Comparison of ENCODE assay signal across 1 cellular context in genomic region chr5:132963175-132964104, GRCh38.
TF ChIP-seq lines count a peak whose summit lies in the region.

Gene AFF4 (minus strand): TSS chr5:132963634. CDS start chr5:132937189, 26,445 bp downstream.

TF ChIP-seq in K562, 482 proteins besides CTCF, POLR2A, EP300 and RAD21 (continued from another document and continues in another):
- TF ChIP-seq ZNF407 (IDR thresholded peaks at IDR 0.05; ENCODE audit: low read depth) (no peak), DACH1 (IDR thresholded peaks at IDR 0.05; ENCODE audit: partially characterized antibody) (peak; percentile 94), ATF1 (CRISPR knock-in tag; IDR thresholded peaks at IDR 0.05) (no peak), ATF1 (tag; IDR thresholded peaks at IDR 0.05) (peak; percentile 92), RCOR1 (IDR thresholded peaks at IDR 0.05; ENCODE audit: borderline replicate concordance in 1 of 2, low read depth in 2 of 2, low read length in 2 of 2) (peak in 1 of 2 experiments; percentile 49; a peak in 1 of 4 replicates), SMARCE1 (IDR thresholded peaks at IDR 0.05) (no peak), ZNF589 (CRISPR knock-in tag; IDR thresholded peaks at IDR 0.05; ENCODE audit: low read depth) (peak; percentile 24; the same call in 1 of the 2 replicates), ZNF408 (CRISPR knock-in tag; IDR thresholded peaks at IDR 0.05; ENCODE audit: low read depth) (no peak), ZNF444 (CRISPR knock-in tag; IDR thresholded peaks at IDR 0.05) (peak; percentile 7; the same call in 1 of the 2 replicates), TEAD2 (tag; IDR thresholded peaks at IDR 0.05) (no peak), EHMT2 (IDR thresholded peaks at IDR 0.05) (no peak), FOXK1 (CRISPR knock-in tag; IDR thresholded peaks at IDR 0.05; ENCODE audit: borderline replicate concordance) (no peak), NR4A1 (CRISPR knock-in tag; IDR thresholded peaks at IDR 0.05) (0 out of 2 replicates have a peak, but pooled peaks have one; percentile 79), NR4A1 (tag; IDR thresholded peaks at IDR 0.05) (0 out of 2 replicates have a peak, but pooled peaks have one; percentile 0), NEUROD1 (IDR thresholded peaks at IDR 0.05; ENCODE audit: borderline replicate concordance, low read depth, low read length, partially characterized antibody) (peak; percentile 78), HNRNPK (IDR thresholded peaks at IDR 0.05; ENCODE audit: low read depth, low read length, poor library complexity, severe bottlenecking) (peak; percentile 97), ZBTB12 (CRISPR knock-in tag; IDR thresholded peaks at IDR 0.05) (peak; percentile 70), BACH1 (tag; IDR thresholded peaks at IDR 0.05) (no peak; the same call in 1 of the 2 replicates), NR2F6 (CRISPR knock-in tag; IDR thresholded peaks at IDR 0.05) (0 out of 2 replicates have a peak, but pooled peaks have one; percentile 3), ZNF431 (CRISPR knock-in tag; IDR thresholded peaks at IDR 0.05) (peak; percentile 69), ZNF263 (CRISPR knock-in tag; IDR thresholded peaks at IDR 0.05; ENCODE audit: borderline replicate concordance) (no peak), BDP1 (IDR thresholded peaks at IDR 0.05; ENCODE audit: insufficient read depth, insufficient read length) (no peak), DNMT1 (IDR thresholded peaks at IDR 0.05) (0 out of 2 replicates have a peak, but pooled peaks have one; percentile 72), TFAM (CRISPR knock-in tag; conservative IDR thresholded peaks at IDR 0.05) (no peak), RBM17 (IDR thresholded peaks at IDR 0.05; ENCODE audit: borderline replicate concordance, low read depth, low read length) (no peak), ZC3H11A (IDR thresholded peaks at IDR 0.05; ENCODE audit: low read depth, low read length) (no peak), TEAD4 (IDR thresholded peaks at IDR 0.05; ENCODE audit: low read length) (no peak), TEAD4 (CRISPR knock-in tag; IDR thresholded peaks at IDR 0.05; ENCODE audit: borderline replicate concordance) (peak; percentile 71; the same call in 1 of the 2 replicates), ZEB2 (IDR thresholded peaks at IDR 0.05) (no peak), ETV6 (IDR thresholded peaks at IDR 0.05; ENCODE audit: borderline replicate concordance in 1 of 2, low read depth in 2 of 2, low read length in 1 of 2) (0 out of 4 replicates have a peak, but pooled peaks of 1 of the 2 experiments have one; percentile 42), ETV6 (CRISPR knock-in tag; IDR thresholded peaks at IDR 0.05; ENCODE audit: borderline replicate concordance) (no peak; the same call in 1 of the 2 replicates), ZNF253 (CRISPR knock-in tag; conservative IDR thresholded peaks at IDR 0.05) (0 out of 2 replicates have a peak, but pooled peaks have one; percentile 4), PKNOX1 (IDR thresholded peaks at IDR 0.05) (peak; percentile 96), ZFP30 (CRISPR knock-in tag; IDR thresholded peaks at IDR 0.05; ENCODE audit: borderline replicate concordance) (no peak), ZNF280A (IDR thresholded peaks at IDR 0.05; ENCODE audit: low read depth, partially characterized antibody) (no peak), ILF3 (IDR thresholded peaks at IDR 0.05; ENCODE audit: borderline replicate concordance) (no peak; the same call in 1 of the 2 replicates), ZHX1 (conservative IDR thresholded peaks at IDR 0.05; ENCODE audit: low read length) (no peak), GTF2B (IDR thresholded peaks at IDR 0.05; ENCODE audit: extremely low read depth, insufficient read length) (no peak), ZNF175 (CRISPR knock-in tag; IDR thresholded peaks at IDR 0.05; ENCODE audit: low read depth) (0 out of 2 replicates have a peak, but pooled peaks have one; percentile 65), ZNF197 (CRISPR knock-in tag; IDR thresholded peaks at IDR 0.05; ENCODE audit: low read depth) (no peak), U2AF2 (optimal IDR thresholded peaks at IDR 0.05; ENCODE audit: low read depth, low read length) (no peak), ZNF57 (CRISPR knock-in tag; IDR thresholded peaks at IDR 0.05) (no peak), CTBP1 (IDR thresholded peaks at IDR 0.05; ENCODE audit: borderline replicate concordance) (peak; percentile 78; the same call in 1 of the 2 replicates), TRIM25 (IDR thresholded peaks at IDR 0.05; ENCODE audit: borderline replicate concordance) (no peak), RUNX1 (IDR thresholded peaks at IDR 0.05; ENCODE audit: low read depth) (no peak), ELK3 (CRISPR knock-in tag; IDR thresholded peaks at IDR 0.05) (no peak), ELF2 (CRISPR knock-in tag; IDR thresholded peaks at IDR 0.05) (no peak), ZNF830 (CRISPR knock-in tag; IDR thresholded peaks at IDR 0.05) (0 out of 2 replicates have a peak, but pooled peaks have one; percentile 46), ZNF699 (CRISPR knock-in tag; IDR thresholded peaks at IDR 0.05; ENCODE audit: insufficient replicate concordance) (no peak)
